1 cellular context compared by ENCODE assay signal in genomic region chr17:53924530-53925455, GRCh38.
A peak's percentile ranks its signal among the peaks of the same experiment; 100 is the strongest.
TF ChIP-seq lines count a peak whose summit lies in the region.

No MANE protein-coding gene starts in this region.

TF ChIP-seq in HepG2, 621 proteins besides CTCF, POLR2A, EP300 and RAD21 (continued from another document and continues in another):
- TF ChIP-seq GPBP1L1 (CRISPR knock-in tag; IDR thresholded peaks at IDR 0.05) (no peak), PITX1 (CRISPR knock-in tag; IDR thresholded peaks at IDR 0.05) (peak; percentile 87), AHDC1 (CRISPR knock-in tag; IDR thresholded peaks at IDR 0.05; ENCODE audit: borderline replicate concordance) (peak; percentile 99), ZNF362 (CRISPR knock-in tag; IDR thresholded peaks at IDR 0.05; ENCODE audit: borderline replicate concordance) (peak; percentile 57; the same call in 1 of the 2 replicates), ZNF24 (IDR thresholded peaks at IDR 0.05) (peak; percentile 75; the same call in 1 of the 2 replicates), ZSCAN25 (CRISPR knock-in tag; IDR thresholded peaks at IDR 0.05) (0 out of 2 replicates have a peak, but pooled peaks have one; percentile 27), ERF (CRISPR knock-in tag; IDR thresholded peaks at IDR 0.05) (peak; percentile 86), HNF1A (IDR thresholded peaks at IDR 0.05; ENCODE audit: low read depth) (peak; percentile 69), HNF1A (CRISPR knock-in tag; IDR thresholded peaks at IDR 0.05; ENCODE audit: borderline replicate concordance) (peak; percentile 87), ZNF580 (CRISPR knock-in tag; IDR thresholded peaks at IDR 0.05; ENCODE audit: borderline replicate concordance, low read depth) (no peak; the same call in 1 of the 2 replicates), ZNF780A (CRISPR knock-in tag; IDR thresholded peaks at IDR 0.05) (no peak), ZNF660 (CRISPR knock-in tag; IDR thresholded peaks at IDR 0.05; ENCODE audit: borderline replicate concordance, low read depth) (no peak), RXRB (CRISPR knock-in tag; IDR thresholded peaks at IDR 0.05; ENCODE audit: borderline replicate concordance) (peak; percentile 94), MYPOP (CRISPR knock-in tag; IDR thresholded peaks at IDR 0.05) (peak; percentile 54; the same call in 1 of the 2 replicates), ZNF12 (CRISPR knock-in tag; IDR thresholded peaks at IDR 0.05) (peak; percentile 90), ATF7 (IDR thresholded peaks at IDR 0.05) (0 out of 2 replicates have a peak, but pooled peaks have one; percentile 39), ATF7 (CRISPR knock-in tag; IDR thresholded peaks at IDR 0.05) (no peak), ZNF317 (CRISPR knock-in tag; IDR thresholded peaks at IDR 0.05) (0 out of 2 replicates have a peak, but pooled peaks have one; percentile 60), ELF3 (CRISPR knock-in tag; IDR thresholded peaks at IDR 0.05) (peak; percentile 89), SMARCE1 (IDR thresholded peaks at IDR 0.05; ENCODE audit: borderline replicate concordance) (no peak), GMEB2 (CRISPR knock-in tag; IDR thresholded peaks at IDR 0.05; ENCODE audit: low read depth) (no peak; the same call in 1 of the 2 replicates), GATAD1 (CRISPR knock-in tag; IDR thresholded peaks at IDR 0.05) (peak; percentile 73), ISL2 (CRISPR knock-in tag; IDR thresholded peaks at IDR 0.05) (peak; percentile 96), ZNF792 (CRISPR knock-in tag; IDR thresholded peaks at IDR 0.05) (peak; percentile 94; the same call in 1 of the 2 replicates), FOSL1 (CRISPR knock-in tag; IDR thresholded peaks at IDR 0.05; ENCODE audit: borderline replicate concordance) (peak; percentile 53; the same call in 1 of the 2 replicates), ZNF3 (CRISPR knock-in tag; IDR thresholded peaks at IDR 0.05) (peak; percentile 65; the same call in 1 of the 2 replicates), ZNF280D (CRISPR knock-in tag; IDR thresholded peaks at IDR 0.05) (peak; percentile 89), ONECUT2 (CRISPR knock-in tag; IDR thresholded peaks at IDR 0.05) (peak; percentile 70), SALL1 (CRISPR knock-in tag; IDR thresholded peaks at IDR 0.05) (peak; percentile 96), ZNF691 (CRISPR knock-in tag; IDR thresholded peaks at IDR 0.05; ENCODE audit: borderline replicate concordance, low read depth) (peak; percentile 52; the same call in 1 of the 2 replicates), SAP130 (CRISPR knock-in tag; IDR thresholded peaks at IDR 0.05; ENCODE audit: low read depth) (peak; percentile 86), TGIF2 (CRISPR knock-in tag; IDR thresholded peaks at IDR 0.05) (no peak), SP140L (CRISPR knock-in tag; IDR thresholded peaks at IDR 0.05; ENCODE audit: borderline replicate concordance) (0 out of 2 replicates have a peak, but pooled peaks have one; percentile 29), MLXIP (CRISPR knock-in tag; IDR thresholded peaks at IDR 0.05; ENCODE audit: borderline replicate concordance) (no peak)
